1 cellular context compared by ENCODE assay signal in the genomic region with DNA sequence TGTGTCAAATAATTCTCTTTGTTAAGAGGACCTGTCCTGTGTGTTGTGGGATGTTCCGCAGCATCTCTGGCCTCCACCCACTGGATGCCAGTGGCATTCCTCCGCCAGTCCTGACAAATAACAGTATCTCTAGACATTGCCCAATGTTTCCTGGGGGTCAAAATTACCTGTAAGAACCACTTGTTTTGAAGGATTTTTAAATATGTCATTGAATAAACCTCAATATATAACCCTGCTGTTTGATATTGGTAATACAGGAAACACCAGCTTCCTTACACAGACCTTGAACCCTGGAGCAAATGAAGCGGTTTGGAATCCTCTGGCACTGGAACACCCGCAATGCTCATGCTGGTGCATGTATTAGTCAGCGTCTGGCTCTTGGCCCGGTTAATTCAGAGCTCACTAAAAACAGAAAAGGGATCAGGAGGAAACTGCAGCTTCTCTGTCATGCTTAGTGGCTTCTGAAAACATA.
TF ChIP-seq lines count a peak whose summit lies in the region.

No MANE protein-coding gene starts in this region.

TF ChIP-seq in HepG2, 621 proteins besides CTCF, POLR2A, EP300 and RAD21 (continued from another document):
- TF ChIP-seq, protein P1, sequence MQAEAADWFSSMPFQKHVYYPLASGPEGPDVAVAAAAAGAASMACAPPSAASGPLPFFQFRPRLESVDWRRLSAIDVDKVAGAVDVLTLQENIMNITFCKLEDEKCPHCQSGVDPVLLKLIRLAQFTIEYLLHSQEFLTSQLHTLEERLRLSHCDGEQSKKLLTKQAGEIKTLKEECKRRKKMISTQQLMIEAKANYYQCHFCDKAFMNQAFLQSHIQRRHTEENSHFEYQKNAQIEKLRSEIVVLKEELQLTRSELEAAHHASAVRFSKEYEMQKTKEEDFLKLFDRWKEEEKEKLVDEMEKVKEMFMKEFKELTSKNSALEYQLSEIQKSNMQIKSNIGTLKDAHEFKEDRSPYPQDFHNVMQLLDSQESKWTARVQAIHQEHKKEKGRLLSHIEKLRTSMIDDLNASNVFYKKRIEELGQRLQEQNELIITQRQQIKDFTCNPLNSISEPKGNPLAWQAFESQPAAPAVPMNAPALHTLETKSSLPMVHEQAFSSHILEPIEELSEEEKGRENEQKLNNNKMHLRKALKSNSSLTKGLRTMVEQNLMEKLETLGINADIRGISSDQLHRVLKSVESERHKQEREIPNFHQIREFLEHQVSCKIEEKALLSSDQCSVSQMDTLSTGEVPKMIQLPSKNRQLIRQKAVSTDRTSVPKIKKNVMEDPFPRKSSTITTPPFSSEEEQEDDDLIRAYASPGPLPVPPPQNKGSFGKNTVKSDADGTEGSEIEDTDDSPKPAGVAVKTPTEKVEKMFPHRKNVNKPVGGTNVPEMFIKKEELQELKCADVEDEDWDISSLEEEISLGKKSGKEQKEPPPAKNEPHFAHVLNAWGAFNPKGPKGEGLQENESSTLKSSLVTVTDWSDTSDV (CRISPR knock-in tag; IDR thresholded peaks at IDR 0.05): no peak
- no peak for TF ChIP-seq CHCHD3 (CRISPR knock-in tag; IDR thresholded peaks at IDR 0.05)
- TF ChIP-seq HMGA1 (CRISPR knock-in tag; conservative IDR thresholded peaks at IDR 0.05): no peak
- TF ChIP-seq, protein P2, sequence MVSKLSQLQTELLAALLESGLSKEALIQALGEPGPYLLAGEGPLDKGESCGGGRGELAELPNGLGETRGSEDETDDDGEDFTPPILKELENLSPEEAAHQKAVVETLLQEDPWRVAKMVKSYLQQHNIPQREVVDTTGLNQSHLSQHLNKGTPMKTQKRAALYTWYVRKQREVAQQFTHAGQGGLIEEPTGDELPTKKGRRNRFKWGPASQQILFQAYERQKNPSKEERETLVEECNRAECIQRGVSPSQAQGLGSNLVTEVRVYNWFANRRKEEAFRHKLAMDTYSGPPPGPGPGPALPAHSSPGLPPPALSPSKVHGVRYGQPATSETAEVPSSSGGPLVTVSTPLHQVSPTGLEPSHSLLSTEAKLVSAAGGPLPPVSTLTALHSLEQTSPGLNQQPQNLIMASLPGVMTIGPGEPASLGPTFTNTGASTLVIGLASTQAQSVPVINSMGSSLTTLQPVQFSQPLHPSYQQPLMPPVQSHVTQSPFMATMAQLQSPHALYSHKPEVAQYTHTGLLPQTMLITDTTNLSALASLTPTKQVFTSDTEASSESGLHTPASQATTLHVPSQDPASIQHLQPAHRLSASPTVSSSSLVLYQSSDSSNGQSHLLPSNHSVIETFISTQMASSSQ (IDR thresholded peaks at IDR 0.05; ENCODE audit: low read depth): no peak
- TF ChIP-seq, protein P2 (CRISPR knock-in tag; IDR thresholded peaks at IDR 0.05; ENCODE audit: borderline replicate concordance): no peak
- TF ChIP-seq ZSCAN29 (CRISPR knock-in tag; conservative IDR thresholded peaks at IDR 0.05): peak; percentile 51; the same call in 1 of the 2 replicates
- TF ChIP-seq GABPA (IDR thresholded peaks at IDR 0.05; ENCODE audit: low read depth, low read length): no peak
- no peak for TF ChIP-seq GABPA (CRISPR knock-in tag; IDR thresholded peaks at IDR 0.05; ENCODE audit: low read depth)
- no peak for TF ChIP-seq ZNF567 (CRISPR knock-in tag; IDR thresholded peaks at IDR 0.05; ENCODE audit: borderline replicate concordance)
- TF ChIP-seq FOSL2 (CRISPR knock-in tag; IDR thresholded peaks at IDR 0.05): peak; percentile 63
- TF ChIP-seq ZFX (CRISPR knock-in tag; IDR thresholded peaks at IDR 0.05; ENCODE audit: low read depth): no peak
TF ChIP-seq in HepG2: peak in this region for 9.
